ENCODE assay signal across 20 cellular contexts in the genomic region with DNA sequence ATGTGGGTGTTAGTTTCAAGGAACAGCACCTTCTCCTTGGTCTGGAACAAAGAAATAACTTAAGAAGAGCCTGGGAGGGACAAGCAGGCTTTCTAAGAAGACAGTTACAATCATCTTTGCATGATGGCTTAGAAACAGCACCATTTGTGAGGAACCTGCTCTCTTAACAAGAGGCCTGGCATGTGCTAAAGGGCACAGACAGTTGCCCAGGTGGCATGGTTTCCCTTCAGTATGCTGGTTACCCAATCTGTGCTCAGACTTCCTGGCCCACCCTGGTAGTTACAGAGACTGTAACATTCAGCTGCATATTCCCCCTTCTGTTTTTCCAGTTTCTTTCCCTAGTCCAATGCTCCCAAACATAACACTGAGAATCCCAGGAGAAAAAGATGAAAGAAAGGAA.
"Had no signal": no experiment of that assay in that cellular context is flagged by ENCODE, and none has a peak within 500 bp of the region (broad histone marks: within the 10 kb centered on the region; RNA-seq: fewer than 3 reads in every experiment).

No MANE protein-coding gene starts in this region.

- H3K36me3 ChIP-seq: brain microvascular endothelial cell had no signal

- DNase-seq: activated CD4-positive, alpha-beta T cell treated with anti-CD3 and anti-CD28 coated beads for 36 hours; activated CD8-positive, alpha-beta memory T cell treated with anti-CD3 and anti-CD28 coated beads, Interleukin-2, amount 50 U/mL, for 48 hours; activated CD8-positive, alpha-beta T cell treated with anti-CD3 and anti-CD28 coated beads for 36 hours; activated effector memory CD4-positive, alpha-beta T cell treated with Interleukin-2 at 50 U/mL for 16 hours; activated naive CD4-positive, alpha-beta T cell; activated T-cell treated with anti-CD3 and anti-CD28 coated beads, Interleukin-2, amount 50 U/mL, for 1 hour; amygdala; cerebellar nuclear complex; NCI-H1048; NCI-H187 treated with DMSO at 0.1 percent for 48 hours; NCI-H446; NCI-H524; RPMI8226; T-helper 1 cell; WERI-Rb-1 had no signal

- ATAC-seq: activated CD4-positive, alpha-beta T cell treated with anti-CD3 and anti-CD28 coated beads for 36 hours; activated CD8-positive, alpha-beta T cell treated with anti-CD3 and anti-CD28 coated beads for 36 hours; Panc1; Right ventricle myocardium inferior had no signal

- H3K27ac ChIP-seq: brain microvascular endothelial cell, cardiac muscle cell, SK-N-MC, WERI-Rb-1 had no signal

- H3K4me3 ChIP-seq: cardiac muscle cell, SK-N-MC had no signal

- H3K27me3 ChIP-seq: brain microvascular endothelial cell, cardiac muscle cell had no signal
